In the genomic region with DNA sequence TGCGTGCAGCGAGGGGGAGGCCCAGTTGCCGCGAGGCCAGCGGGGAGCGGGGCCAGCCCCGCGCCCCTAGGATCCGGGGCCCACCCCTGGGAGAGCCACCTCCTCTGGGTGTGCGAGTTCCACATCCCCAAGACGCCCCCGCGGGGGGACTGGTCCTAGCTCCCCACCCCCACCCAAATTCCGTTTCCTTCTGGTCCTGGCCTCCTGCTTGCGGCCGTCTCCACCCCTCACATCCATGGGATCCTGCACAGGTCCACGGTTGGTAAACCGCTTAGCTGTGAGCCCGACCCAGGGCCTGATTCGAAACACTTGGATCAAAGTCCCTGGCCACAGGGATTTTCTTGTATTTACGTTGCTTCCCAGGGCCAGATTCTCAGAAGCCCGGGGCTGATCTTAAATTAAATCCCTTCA, we compare ENCODE assay signal across 8 cellular contexts. TPM values are rescaled to one million over a fixed set of nuclear protein-coding genes. Genes with fewer than 3 reads are reported as not detected.
DNase-seq lines count a peak whose midpoint lies in the region; ATAC-seq and TF ChIP-seq lines count a peak whose summit lies in the region.

No MANE protein-coding gene starts in this region.

- no peak overlapping the region for H3K23ac ChIP-seq in trophoblast cell (ENCODE audit: low read length)

- no CpG with 5 or more reads among the region's 22 CpGs for WGBS in trophoblast cell (ENCODE audit: extremely low coverage, insufficient coverage, insufficient read length)

- H2BK12ac ChIP-seq in trophoblast cell (ENCODE audit: low read length) = peak overlapping the region; percentile 4

- ATAC-seq in SK-N-SH treated with all-trans-retinoic acid at 6 μM for 48 hours (peak; percentile 62), HG03108 (IDR thresholded peaks at IDR 0.05; ENCODE audit: unreplicated experiment) (no peak), GM18502 (IDR thresholded peaks at IDR 0.05; ENCODE audit: poor library complexity, unreplicated experiment) (no peak)

- H3K9ac ChIP-seq in ES-I3 (ENCODE audit: low read depth, low read length) (peak overlapping the region; percentile 64), trophoblast cell (ENCODE audit: low read length) (peak overlapping the region; percentile 49)

- H3K4me1 Mint-ChIP-seq in glutamatergic neuron (ENCODE audit: low read depth, unreplicated experiment) = peaks cover 11% of the 10 kb centered on the region

- H3K4ac ChIP-seq in trophoblast cell (ENCODE audit: low read depth, low read length) = no peak overlapping the region

- peak overlapping the region; percentile 22 for H3K27ac Mint-ChIP-seq in glutamatergic neuron (ENCODE audit: unreplicated experiment)

- no peak overlapping the region for H2BK5ac ChIP-seq in trophoblast cell (ENCODE audit: low read depth, low read length, poor library complexity)

- peaks cover 8% of the 10 kb centered on the region for H3K27me3 Mint-ChIP-seq in glutamatergic neuron (ENCODE audit: unreplicated experiment)

- no peak overlapping the region for H2AK5ac ChIP-seq in trophoblast cell (ENCODE audit: low read length)

- H3K4me3 ChIP-seq in trophoblast cell (ENCODE audit: low read depth, low read length) = peak overlapping the region; percentile 66

- DNase-seq in glutamatergic neuron = peak; percentile 23
- peak in 1 of 2 donors; percentile 12 for DNase-seq in trophoblast cell
- DNase-seq in NCI-H1930 (lab: John Stamatoyannopoulos, UW) = no peak
- DNase-seq in HPDE6-E6E7 (ENCODE audit: extremely low spot score) = no peak

- H3K9me3 ChIP-seq in ES-I3 (ENCODE audit: control insufficient read depth, insufficient read depth, low read length) (no peaks in the 10 kb centered on the region), trophoblast cell (ENCODE audit: insufficient read depth, low read depth, low read length) (peaks cover 3% of the 10 kb centered on the region)

- peak overlapping the region; percentile 25 for H4K8ac ChIP-seq in trophoblast cell (ENCODE audit: low read depth, low read length)

- H3K4me3 Mint-ChIP-seq in glutamatergic neuron (ENCODE audit: unreplicated experiment) = peak overlapping the region; percentile 88

- peaks cover 3% of the 10 kb centered on the region for H3K9me3 Mint-ChIP-seq in glutamatergic neuron (ENCODE audit: unreplicated experiment)

- peak overlapping the region; percentile 79 for H4K91ac ChIP-seq in trophoblast cell (ENCODE audit: low read depth, low read length)

- peak overlapping the region; percentile 43 for H3K18ac ChIP-seq in trophoblast cell (ENCODE audit: low read length)

- peak overlapping the region; percentile 42 for H3K14ac ChIP-seq in trophoblast cell (ENCODE audit: low read length)

- no peaks in the 10 kb centered on the region for H3K27me3 ChIP-seq in trophoblast cell (ENCODE audit: insufficient read depth, low read length)

- peaks cover 9% of the 10 kb centered on the region for H3K79me1 ChIP-seq in trophoblast cell (ENCODE audit: low read length)

- no peaks in the 10 kb centered on the region for H3K79me2 ChIP-seq in trophoblast cell (ENCODE audit: control insufficient read depth, insufficient read depth, low read length, poor library complexity)

- TF ChIP-seq CTCF in glutamatergic neuron (IDR thresholded peaks at IDR 0.05; ENCODE audit: partially characterized antibody, unreplicated experiment) = no peak

- peak overlapping the region; percentile 74 for H3K4me2 ChIP-seq in trophoblast cell (ENCODE audit: low read length)

- no peak overlapping the region for H3K27ac ChIP-seq in trophoblast cell (ENCODE audit: low read depth, low read length)

- H4K12ac ChIP-seq in trophoblast cell (ENCODE audit: low read depth, low read length) = peak overlapping the region; percentile 35

- H2AFZ ChIP-seq in trophoblast cell (ENCODE audit: insufficient read depth, low read length, poor library complexity) = peak overlapping the region; percentile 77

- H3K4me1 ChIP-seq in ES-I3 (ENCODE audit: insufficient read depth, low read length) = no peaks in the 10 kb centered on the region
- H3K4me1 ChIP-seq in trophoblast cell (ENCODE audit: control insufficient read depth in 1 of 2, insufficient read depth in 2 of 2, low read length in 2 of 2) = peaks cover 7 to 9% of the 10 kb centered on the region in 2 experiments

- H3K36me3 Mint-ChIP-seq in glutamatergic neuron (ENCODE audit: unreplicated experiment) = no peaks in the 10 kb centered on the region

- H3K36me3 ChIP-seq in ES-I3 (ENCODE audit: insufficient read depth, low read length) (no peaks in the 10 kb centered on the region), trophoblast cell (ENCODE audit: control insufficient read depth in 1 of 2, insufficient read depth in 2 of 2, low read length in 2 of 2) (no peaks in the 10 kb centered on the region)

- no peak overlapping the region for H2BK120ac ChIP-seq in trophoblast cell (ENCODE audit: insufficient read depth, low read length, poor library complexity)

TF ChIP-seq in SK-N-SH treated with all-trans-retinoic acid at 6 μM for 48 hours, 23 proteins besides CTCF, POLR2A, EP300 and RAD21:
- TF ChIP-seq ZFP30 (CRISPR knock-in tag; IDR thresholded peaks at IDR 0.05) = no peak
- no peak for TF ChIP-seq GLIS3 (CRISPR knock-in tag; IDR thresholded peaks at IDR 0.05)
- TF ChIP-seq, protein P1, sequence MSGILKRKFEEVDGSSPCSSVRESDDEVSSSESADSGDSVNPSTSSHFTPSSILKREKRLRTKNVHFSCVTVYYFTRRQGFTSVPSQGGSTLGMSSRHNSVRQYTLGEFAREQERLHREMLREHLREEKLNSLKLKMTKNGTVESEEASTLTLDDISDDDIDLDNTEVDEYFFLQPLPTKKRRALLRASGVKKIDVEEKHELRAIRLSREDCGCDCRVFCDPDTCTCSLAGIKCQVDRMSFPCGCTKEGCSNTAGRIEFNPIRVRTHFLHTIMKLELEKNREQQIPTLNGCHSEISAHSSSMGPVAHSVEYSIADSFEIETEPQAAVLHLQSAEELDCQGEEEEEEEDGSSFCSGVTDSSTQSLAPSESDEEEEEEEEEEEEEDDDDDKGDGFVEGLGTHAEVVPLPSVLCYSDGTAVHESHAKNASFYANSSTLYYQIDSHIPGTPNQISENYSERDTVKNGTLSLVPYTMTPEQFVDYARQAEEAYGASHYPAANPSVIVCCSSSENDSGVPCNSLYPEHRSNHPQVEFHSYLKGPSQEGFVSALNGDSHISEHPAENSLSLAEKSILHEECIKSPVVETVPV (CRISPR knock-in tag; IDR thresholded peaks at IDR 0.05) = no peak
- no peak for TF ChIP-seq ZNF8 (CRISPR knock-in tag; IDR thresholded peaks at IDR 0.05)
- TF ChIP-seq PPARA (CRISPR knock-in tag; IDR thresholded peaks at IDR 0.05; ENCODE audit: borderline replicate concordance) = no peak
- TF ChIP-seq ZNF70 (CRISPR knock-in tag; IDR thresholded peaks at IDR 0.05) = no peak
- no peak for TF ChIP-seq RARB (CRISPR knock-in tag; IDR thresholded peaks at IDR 0.05)
- TF ChIP-seq, protein P2, sequence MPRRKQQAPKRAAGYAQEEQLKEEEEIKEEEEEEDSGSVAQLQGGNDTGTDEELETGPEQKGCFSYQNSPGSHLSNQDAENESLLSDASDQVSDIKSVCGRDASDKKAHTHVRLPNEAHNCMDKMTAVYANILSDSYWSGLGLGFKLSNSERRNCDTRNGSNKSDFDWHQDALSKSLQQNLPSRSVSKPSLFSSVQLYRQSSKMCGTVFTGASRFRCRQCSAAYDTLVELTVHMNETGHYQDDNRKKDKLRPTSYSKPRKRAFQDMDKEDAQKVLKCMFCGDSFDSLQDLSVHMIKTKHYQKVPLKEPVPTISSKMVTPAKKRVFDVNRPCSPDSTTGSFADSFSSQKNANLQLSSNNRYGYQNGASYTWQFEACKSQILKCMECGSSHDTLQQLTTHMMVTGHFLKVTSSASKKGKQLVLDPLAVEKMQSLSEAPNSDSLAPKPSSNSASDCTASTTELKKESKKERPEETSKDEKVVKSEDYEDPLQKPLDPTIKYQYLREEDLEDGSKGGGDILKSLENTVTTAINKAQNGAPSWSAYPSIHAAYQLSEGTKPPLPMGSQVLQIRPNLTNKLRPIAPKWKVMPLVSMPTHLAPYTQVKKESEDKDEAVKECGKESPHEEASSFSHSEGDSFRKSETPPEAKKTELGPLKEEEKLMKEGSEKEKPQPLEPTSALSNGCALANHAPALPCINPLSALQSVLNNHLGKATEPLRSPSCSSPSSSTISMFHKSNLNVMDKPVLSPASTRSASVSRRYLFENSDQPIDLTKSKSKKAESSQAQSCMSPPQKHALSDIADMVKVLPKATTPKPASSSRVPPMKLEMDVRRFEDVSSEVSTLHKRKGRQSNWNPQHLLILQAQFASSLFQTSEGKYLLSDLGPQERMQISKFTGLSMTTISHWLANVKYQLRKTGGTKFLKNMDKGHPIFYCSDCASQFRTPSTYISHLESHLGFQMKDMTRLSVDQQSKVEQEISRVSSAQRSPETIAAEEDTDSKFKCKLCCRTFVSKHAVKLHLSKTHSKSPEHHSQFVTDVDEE (CRISPR knock-in tag; IDR thresholded peaks at IDR 0.05) = no peak
- no peak for TF ChIP-seq ZNF565 (CRISPR knock-in tag; conservative IDR thresholded peaks at IDR 0.05; ENCODE audit: low read depth)
- TF ChIP-seq, protein P3, sequence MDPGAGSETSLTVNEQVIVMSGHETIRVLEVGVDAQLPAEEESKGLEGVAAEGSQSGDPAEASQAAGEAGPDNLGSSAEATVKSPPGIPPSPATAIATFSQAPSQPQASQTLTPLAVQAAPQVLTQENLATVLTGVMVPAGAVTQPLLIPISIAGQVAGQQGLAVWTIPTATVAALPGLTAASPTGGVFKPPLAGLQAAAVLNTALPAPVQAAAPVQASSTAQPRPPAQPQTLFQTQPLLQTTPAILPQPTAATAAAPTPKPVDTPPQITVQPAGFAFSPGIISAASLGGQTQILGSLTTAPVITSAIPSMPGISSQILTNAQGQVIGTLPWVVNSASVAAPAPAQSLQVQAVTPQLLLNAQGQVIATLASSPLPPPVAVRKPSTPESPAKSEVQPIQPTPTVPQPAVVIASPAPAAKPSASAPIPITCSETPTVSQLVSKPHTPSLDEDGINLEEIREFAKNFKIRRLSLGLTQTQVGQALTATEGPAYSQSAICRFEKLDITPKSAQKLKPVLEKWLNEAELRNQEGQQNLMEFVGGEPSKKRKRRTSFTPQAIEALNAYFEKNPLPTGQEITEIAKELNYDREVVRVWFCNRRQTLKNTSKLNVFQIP (CRISPR knock-in tag; IDR thresholded peaks at IDR 0.05; ENCODE audit: borderline replicate concordance, low read depth) = no peak
- TF ChIP-seq BACH2 (CRISPR knock-in tag; IDR thresholded peaks at IDR 0.05; ENCODE audit: borderline replicate concordance) = no peak
- no peak for TF ChIP-seq TOX (CRISPR knock-in tag; IDR thresholded peaks at IDR 0.05; ENCODE audit: borderline replicate concordance)

RNA-seq across cellular contexts. Expression of gene FBXO17, which starts 0.3 kb away (rescaled TPM):
- 5.5 TPM for total RNA-seq in glutamatergic neuron (ENCODE audit: unreplicated experiment)
- polyA plus RNA-seq in trophoblast cell (2013) = 6.7 and 7.3 TPM in 2 replicates

RNA-seq across cellular contexts. Expression of gene MRPS12, which starts 45.1 kb away (rescaled TPM):
- 30.4 TPM for total RNA-seq in glutamatergic neuron (ENCODE audit: unreplicated experiment)
- polyA plus RNA-seq in trophoblast cell (2013) = 45.7 and 46.6 TPM in 2 replicates

RNA-seq across cellular contexts. Expression of gene SARS2, which starts 45.3 kb away (rescaled TPM):
- 49.2 TPM for total RNA-seq in glutamatergic neuron (ENCODE audit: unreplicated experiment)
- 20.4 and 22.1 TPM in 2 replicates for polyA plus RNA-seq in trophoblast cell (2013)

RNA-seq across cellular contexts. Expression of gene FBXO27, which starts 56.5 kb away (rescaled TPM):
- total RNA-seq in glutamatergic neuron (ENCODE audit: unreplicated experiment) = 2.2 TPM
- 1.9 and 2.6 TPM in 2 replicates for polyA plus RNA-seq in trophoblast cell (2013)
